Comparison of ENCODE assay signal across 20 cellular contexts in genomic region chr3:60140160-60140559, GRCh38.
DNase-seq lines count a peak whose midpoint lies in the region; ATAC-seq, FAIRE-seq and TF ChIP-seq lines count a peak whose summit lies in the region.
"Had no signal": no experiment of that assay in that cellular context is flagged by ENCODE, and none has a peak within 500 bp of the region (broad histone marks: within the 10 kb centered on the region; RNA-seq: fewer than 3 reads in every experiment).

No MANE protein-coding gene starts in this region.

- no peaks in the 10 kb centered on the region for H3K9me3 Mint-ChIP-seq in activated naive CD4-positive, alpha-beta T cell treated with anti-CD3 and anti-CD28 coated beads, Interleukin-2, amount 50 U/mL, for 72 hours
- H3K9me3 Mint-ChIP-seq: CD4-positive, alpha-beta memory T cell had no signal

- SMC1A ChIA-PET in GM12878 (lab: Charles Lee; ENCODE audit: uncharacterized antibody, unreplicated experiment) = interaction anchor here (0.6 kb wide), 1 partner anchor 10 kb away, joined by 3 read pairs; no protein-coding TSS in a partner anchor

- H4K20me1 ChIP-seq in GM12878 (ENCODE audit: control insufficient read depth, insufficient read depth) = no peaks in the 10 kb centered on the region
- H4K20me1 ChIP-seq: BLaER1 had no signal

- no peak overlapping the region for H3K4me2 ChIP-seq in GM12878 (ENCODE audit: control insufficient read depth, insufficient read depth)
- H3K4me2 ChIP-seq: BLaER1 had no signal

- in situ Hi-C loops in GM12878 (cut with MboI) = no loop called here

- H3K4me1 ChIP-seq in GM12878 (ENCODE audit: control insufficient read depth, insufficient read depth, low read length) (no peaks in the 10 kb centered on the region), body of pancreas (no peaks in the 10 kb centered on the region)

- CTCF ChIA-PET in GM12878 (lab: Yijun Ruan, JAX) = no interaction called here

- FAIRE-seq in GM12878 (lab: Jason Lieb, UNC) = no peak

- RAD21 ChIA-PET in GM12878 (lab: Charles Lee; ENCODE audit: unreplicated experiment) = no interaction called here

- TF ChIP-seq POLR2A in GM12878 (IDR thresholded peaks at IDR 0.05; ENCODE audit: low read depth, low read length) (no peak), body of pancreas (IDR thresholded peaks at IDR 0.05) (no peak)

- H3K4me3 ChIP-seq in GM12865 (ENCODE audit: low read depth, low read length) (no peak overlapping the region), GM12878 (no peak overlapping the region), body of pancreas (no peak overlapping the region)
- H3K4me3 ChIP-seq: BLaER1 had no signal

- intact Hi-C loops in GM12878 (cut with micrococcal nuclease; ENCODE audit: unreplicated experiment) = no loop called here
- intact Hi-C loops in body of pancreas (cut with DNase I) = no loop called here

- TF ChIP-seq RAD21 in GM12878 (IDR thresholded peaks at IDR 0.05; ENCODE audit: insufficient read depth, low read depth, low read length) = no peak

- H3K79me2 ChIP-seq in GM12878 (ENCODE audit: control insufficient read depth, insufficient read depth, low read length) = no peaks in the 10 kb centered on the region

- H3K36me3 Mint-ChIP-seq in activated naive CD4-positive, alpha-beta T cell treated with anti-CD3 and anti-CD28 coated beads, Interleukin-2, amount 50 U/mL, for 72 hours = no peaks in the 10 kb centered on the region
- H3K36me3 Mint-ChIP-seq: CD14-positive monocyte; CD4-positive, alpha-beta memory T cell had no signal

- no peak overlapping the region for H2AFZ ChIP-seq in GM12878 (ENCODE audit: control insufficient read depth, low read depth, low read length)

- no TSS peak for BruUV-seq in GM12878 (replicated peaks; lab: Mats Ljungman, UMichigan)

- H3K27me3 ChIP-seq in GM12878 (replicated peaks in 1 of 2; ENCODE audit: control insufficient read depth in 2 of 2, insufficient read depth in 2 of 2, low read length in 1 of 2) (no peaks in the 10 kb centered on the region), body of pancreas (no peaks in the 10 kb centered on the region)
- H3K27me3 ChIP-seq: BLaER1 had no signal

- TF ChIP-seq EP300 in GM12878 (IDR thresholded peaks at IDR 0.05; ENCODE audit: borderline replicate concordance in 1 of 2, control insufficient read depth in 1 of 2, low read depth in 2 of 2, low read length in 2 of 2) = no peak

- no peaks in the 10 kb centered on the region for H3K36me3 ChIP-seq in GM12878 (ENCODE audit: control insufficient read depth in 2 of 2, insufficient read depth in 2 of 2, low read length in 1 of 2)
- H3K36me3 ChIP-seq in body of pancreas (replicated peaks in 1 of 2; ENCODE audit: insufficient read depth in 1 of 2, low read depth in 2 of 2) = no peaks in the 10 kb centered on the region
- H3K36me3 ChIP-seq: BLaER1 had no signal

- H3K9me3 ChIP-seq in GM12878 (replicated peaks; ENCODE audit: control insufficient read depth, insufficient read depth, low read length) = no peaks in the 10 kb centered on the region
- no peaks in the 10 kb centered on the region for H3K9me3 ChIP-seq in body of pancreas
- H3K9me3 ChIP-seq: BLaER1 had no signal

- no peak overlapping the region for H3K27ac ChIP-seq in GM12878 (ENCODE audit: control insufficient read depth, insufficient read depth)
- H3K27ac ChIP-seq in body of pancreas = no peak overlapping the region
- H3K27ac ChIP-seq: BLaER1, HL-60 had no signal

- DNase-seq in activated CD4-positive, alpha-beta T cell treated with anti-CD3 and anti-CD28 coated beads for 48 hours = peak; percentile 26
- DNase-seq in activated CD4-positive, alpha-beta T cell treated with anti-CD3 and anti-CD28 coated beads, Interleukin-2, amount 50 U/mL, for 48 hours = no peak
- no peak for DNase-seq in activated naive CD4-positive, alpha-beta T cell treated with anti-CD3 and anti-CD28 coated beads, Interleukin-2, amount 50 U/mL, for 72 hours (ENCODE audit: low spot score in 2 of 2)
- no peak for DNase-seq in activated naive CD4-positive, alpha-beta T cell treated with anti-CD3 and anti-CD28 coated beads, Interleukin-2, amount 50 U/mL, for 16 hours
- DNase-seq in GM12865 (ENCODE audit: low read depth) = peak; percentile 4
- DNase-seq in GM12878 (ENCODE audit: low read depth, low spot score) = no peak
- no peak for DNase-seq in NCI-H146 (lab: John Stamatoyannopoulos, UW)
- DNase-seq in body of pancreas = no peak
- DNase-seq: 8988T; CD4-positive, alpha-beta memory T cell; DMS153; DMS79; GDM1; GOT3; H7; HFFc6 had no signal

- H3K27ac Mint-ChIP-seq in activated naive CD4-positive, alpha-beta T cell treated with anti-CD3 and anti-CD28 coated beads, Interleukin-2, amount 50 U/mL, for 72 hours = no peak overlapping the region
- H3K27ac Mint-ChIP-seq: CD14-positive monocyte; CD4-positive, alpha-beta memory T cell; HFFc6 had no signal

- no peak overlapping the region for H3K9ac ChIP-seq in GM12878 (ENCODE audit: control insufficient read depth, insufficient read depth, low read length)
- H3K9ac ChIP-seq: BLaER1 had no signal

- WGBS in GM12878 (ENCODE audit: insufficient coverage, insufficient replicate concordance, low lambda C conversion rate, missing lambda C conversion rate) = 17% methylated on average over 1 of the region's 1 CpG
- 31 to 40% methylated on average over 1 of the region's 1 CpG for WGBS in body of pancreas, 2 donors

- peak; percentile 41 to 59 for ATAC-seq in activated naive CD4-positive, alpha-beta T cell treated with anti-CD3 and anti-CD28 coated beads, Interleukin-2, amount 50 U/mL, for 72 hours
- ATAC-seq in GM12878 (peak; percentile 38), body of pancreas (no peak)
- ATAC-seq: HCT116 had no signal

- POLR2A ChIA-PET in GM12878 (lab: Charles Lee) = interaction anchor here (0.6 kb wide), 1 partner anchor 76 kb away, joined by 3 read pairs; no protein-coding TSS in a partner anchor

- no peak for TF ChIP-seq CTCF in GM12865 (IDR thresholded peaks at IDR 0.05; ENCODE audit: insufficient read depth, low read depth, low read length, missing control alignments)
- TF ChIP-seq CTCF in GM12878 (IDR thresholded peaks at IDR 0.05 in 2 of 3, conservative IDR thresholded peaks at IDR 0.05 in 1 of 3; ENCODE audit: control insufficient read depth in 2 of 3, extremely low read depth in 1 of 3, insufficient read depth in 1 of 3, low read depth in 3 of 3, low read length in 3 of 3) = no peak
- TF ChIP-seq CTCF in body of pancreas (IDR thresholded peaks at IDR 0.05) = no peak

TF ChIP-seq in GM12878, 131 proteins besides CTCF, POLR2A, EP300 and RAD21:
- TF ChIP-seq JUNB (IDR thresholded peaks at IDR 0.05) = peak; percentile 22; the same call in 1 of the 2 replicates
- TF ChIP-seq ATF2 (IDR thresholded peaks at IDR 0.05; ENCODE audit: low read length) = no peak
- TF ChIP-seq SP1 (IDR thresholded peaks at IDR 0.05; ENCODE audit: low read depth, low read length) = no peak
- no peak for TF ChIP-seq EGR1 (IDR thresholded peaks at IDR 0.05; ENCODE audit: borderline replicate concordance in 1 of 2, low read depth in 2 of 2, low read length in 2 of 2)
- TF ChIP-seq RUNX3 (IDR thresholded peaks at IDR 0.05; ENCODE audit: low read length) = peak; percentile 6; the same call in 1 of the 2 replicates

Comparison
In these comparisons a context has a peak if more than half of its experiments do, and no peak if none do; other contexts are left out.
1. DNase-seq: peak in activated CD4-positive, alpha-beta T cell treated with anti-CD3 and anti-CD28 coated beads for 48 hours (single experiment) and GM12865 (single experiment); none in activated CD4-positive, alpha-beta T cell treated with anti-CD3 and anti-CD28 coated beads, Interleukin-2, amount 50 U/mL, for 48 hours (0 of 2), activated naive CD4-positive, alpha-beta T cell treated with anti-CD3 and anti-CD28 coated beads, Interleukin-2, amount 50 U/mL, for 72 hours (0 of 2), activated naive CD4-positive, alpha-beta T cell treated with anti-CD3 and anti-CD28 coated beads, Interleukin-2, amount 50 U/mL, for 16 hours (single experiment), GM12878 (single experiment), NCI-H146 (single experiment) and body of pancreas (0 of 4).